Comparison of ENCODE assay signal across 1 cellular context in the genomic region with DNA sequence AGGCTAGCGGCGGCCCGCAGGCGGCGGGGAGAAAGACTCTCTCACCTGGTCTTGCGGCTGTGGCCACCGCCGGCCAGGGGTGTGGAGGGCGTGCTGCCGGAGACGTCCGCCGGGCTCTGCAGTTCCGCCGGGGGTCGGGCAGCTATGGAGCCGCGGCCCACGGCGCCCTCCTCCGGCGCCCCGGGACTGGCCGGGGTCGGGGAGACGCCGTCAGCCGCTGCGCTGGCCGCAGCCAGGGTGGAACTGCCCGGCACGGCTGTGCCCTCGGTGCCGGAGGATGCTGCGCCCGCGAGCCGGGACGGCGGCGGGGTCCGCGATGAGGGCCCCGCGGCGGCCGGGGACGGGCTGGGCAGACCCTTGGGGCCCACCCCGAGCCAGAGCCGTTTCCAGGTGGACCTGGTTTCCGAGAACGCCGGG.
TF ChIP-seq lines count a peak whose summit lies in the region.

No MANE protein-coding gene starts in this region.

TF ChIP-seq in GM12878, 131 proteins besides CTCF, POLR2A, EP300 and RAD21 (continues in another document):
- TF ChIP-seq ZNF217 (IDR thresholded peaks at IDR 0.05) (no peak), RB1 (IDR thresholded peaks at IDR 0.05; ENCODE audit: borderline replicate concordance) (0 out of 2 replicates have a peak, but pooled peaks have one; percentile 22), TBL1XR1 (IDR thresholded peaks at IDR 0.05; ENCODE audit: low read depth, low read length) (no peak), NR2F1 (conservative IDR thresholded peaks at IDR 0.05) (peak; percentile 72), TAF1 (IDR thresholded peaks at IDR 0.05; ENCODE audit: borderline replicate concordance, low read depth, low read length) (no peak; the same call in 1 of the 2 replicates), TCF3 (IDR thresholded peaks at IDR 0.05; ENCODE audit: borderline replicate concordance, insufficient read depth, low read depth, low read length) (no peak; the same call in 1 of the 2 replicates), DPF2 (IDR thresholded peaks at IDR 0.05) (0 out of 2 replicates have a peak, but pooled peaks have one; percentile 5), ATF7 (IDR thresholded peaks at IDR 0.05; ENCODE audit: low read depth) (no peak), SUZ12 (IDR thresholded peaks at IDR 0.05; ENCODE audit: unreplicated experiment) (no peak), RUNX3 (IDR thresholded peaks at IDR 0.05; ENCODE audit: low read length) (peak; percentile 10; the same call in 1 of the 2 replicates), HDAC6 (IDR thresholded peaks at IDR 0.05; ENCODE audit: unreplicated experiment) (no peak), HCFC1 (IDR thresholded peaks at IDR 0.05; ENCODE audit: low read length) (no peak), KDM1A (IDR thresholded peaks at IDR 0.05; ENCODE audit: borderline replicate concordance) (no peak), CBX3 (IDR thresholded peaks at IDR 0.05; ENCODE audit: borderline replicate concordance, low read depth) (no peak), GATAD2B (conservative IDR thresholded peaks at IDR 0.05; ENCODE audit: low read depth) (peak; percentile 77; the same call in 1 of the 2 replicates), SMC3 (IDR thresholded peaks at IDR 0.05; ENCODE audit: borderline replicate concordance, low read length) (peak; percentile 17; the same call in 1 of the 2 replicates), ZNF24 (IDR thresholded peaks at IDR 0.05) (0 out of 2 replicates have a peak, but pooled peaks have one; percentile 4), SIX5 (IDR thresholded peaks at IDR 0.05; ENCODE audit: low read depth, low read length, severe bottlenecking) (no peak), KLF5 (IDR thresholded peaks at IDR 0.05; ENCODE audit: partially characterized antibody) (no peak), ATF3 (IDR thresholded peaks at IDR 0.05; ENCODE audit: borderline replicate concordance, extremely low read depth, low read depth, low read length) (no peak), RFX5 (IDR thresholded peaks at IDR 0.05; ENCODE audit: low read depth, low read length) (no peak), JUNB (IDR thresholded peaks at IDR 0.05) (no peak), ESRRA (IDR thresholded peaks at IDR 0.05; ENCODE audit: low read length) (no peak), ASH2L (IDR thresholded peaks at IDR 0.05; ENCODE audit: borderline replicate concordance, low read depth) (0 out of 2 replicates have a peak, but pooled peaks have one; percentile 36), E4F1 (IDR thresholded peaks at IDR 0.05; ENCODE audit: borderline replicate concordance, partially characterized antibody) (no peak), LARP7 (IDR thresholded peaks at IDR 0.05) (peak; percentile 74), BMI1 (IDR thresholded peaks at IDR 0.05; ENCODE audit: borderline replicate concordance) (no peak), CEBPZ (IDR thresholded peaks at IDR 0.05; ENCODE audit: low read depth, low read length) (no peak), SMARCA5 (IDR thresholded peaks at IDR 0.05) (peak; percentile 79; the same call in 1 of the 2 replicates), ZBTB4 (CRISPR knock-in tag; IDR thresholded peaks at IDR 0.05) (no peak), ETV6 (conservative IDR thresholded peaks at IDR 0.05 in 1 of 2, IDR thresholded peaks at IDR 0.05 in 1 of 2; ENCODE audit: borderline replicate concordance in 1 of 2, low read depth in 1 of 2) (no peak), IKZF1 (conservative IDR thresholded peaks at IDR 0.05) (peak; percentile 81), STAT1 (conservative IDR thresholded peaks at IDR 0.05) (no peak), CHD1 (IDR thresholded peaks at IDR 0.05; ENCODE audit: low read depth, low read length) (no peak), EED (IDR thresholded peaks at IDR 0.05; ENCODE audit: low read depth) (no peak), IKZF2 (IDR thresholded peaks at IDR 0.05) (no peak), CBX5 (IDR thresholded peaks at IDR 0.05; ENCODE audit: low read depth) (no peak), TCF12 (IDR thresholded peaks at IDR 0.05; ENCODE audit: low read depth, low read length) (0 out of 2 replicates have a peak, but pooled peaks have one; percentile 30)
- TF ChIP-seq, protein P1, sequence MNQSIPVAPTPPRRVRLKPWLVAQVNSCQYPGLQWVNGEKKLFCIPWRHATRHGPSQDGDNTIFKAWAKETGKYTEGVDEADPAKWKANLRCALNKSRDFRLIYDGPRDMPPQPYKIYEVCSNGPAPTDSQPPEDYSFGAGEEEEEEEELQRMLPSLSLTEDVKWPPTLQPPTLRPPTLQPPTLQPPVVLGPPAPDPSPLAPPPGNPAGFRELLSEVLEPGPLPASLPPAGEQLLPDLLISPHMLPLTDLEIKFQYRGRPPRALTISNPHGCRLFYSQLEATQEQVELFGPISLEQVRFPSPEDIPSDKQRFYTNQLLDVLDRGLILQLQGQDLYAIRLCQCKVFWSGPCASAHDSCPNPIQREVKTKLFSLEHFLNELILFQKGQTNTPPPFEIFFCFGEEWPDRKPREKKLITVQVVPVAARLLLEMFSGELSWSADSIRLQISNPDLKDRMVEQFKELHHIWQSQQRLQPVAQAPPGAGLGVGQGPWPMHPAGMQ (IDR thresholded peaks at IDR 0.05; ENCODE audit: borderline replicate concordance) = no peak
- TF ChIP-seq, protein P2, sequence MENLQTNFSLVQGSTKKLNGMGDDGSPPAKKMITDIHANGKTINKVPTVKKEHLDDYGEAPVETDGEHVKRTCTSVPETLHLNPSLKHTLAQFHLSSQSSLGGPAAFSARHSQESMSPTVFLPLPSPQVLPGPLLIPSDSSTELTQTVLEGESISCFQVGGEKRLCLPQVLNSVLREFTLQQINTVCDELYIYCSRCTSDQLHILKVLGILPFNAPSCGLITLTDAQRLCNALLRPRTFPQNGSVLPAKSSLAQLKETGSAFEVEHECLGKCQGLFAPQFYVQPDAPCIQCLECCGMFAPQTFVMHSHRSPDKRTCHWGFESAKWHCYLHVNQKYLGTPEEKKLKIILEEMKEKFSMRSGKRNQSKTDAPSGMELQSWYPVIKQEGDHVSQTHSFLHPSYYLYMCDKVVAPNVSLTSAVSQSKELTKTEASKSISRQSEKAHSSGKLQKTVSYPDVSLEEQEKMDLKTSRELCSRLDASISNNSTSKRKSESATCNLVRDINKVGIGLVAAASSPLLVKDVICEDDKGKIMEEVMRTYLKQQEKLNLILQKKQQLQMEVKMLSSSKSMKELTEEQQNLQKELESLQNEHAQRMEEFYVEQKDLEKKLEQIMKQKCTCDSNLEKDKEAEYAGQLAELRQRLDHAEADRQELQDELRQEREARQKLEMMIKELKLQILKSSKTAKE (IDR thresholded peaks at IDR 0.05; ENCODE audit: low read depth, poor library complexity, severe bottlenecking) = no peak
- TF ChIP-seq, protein P3, sequence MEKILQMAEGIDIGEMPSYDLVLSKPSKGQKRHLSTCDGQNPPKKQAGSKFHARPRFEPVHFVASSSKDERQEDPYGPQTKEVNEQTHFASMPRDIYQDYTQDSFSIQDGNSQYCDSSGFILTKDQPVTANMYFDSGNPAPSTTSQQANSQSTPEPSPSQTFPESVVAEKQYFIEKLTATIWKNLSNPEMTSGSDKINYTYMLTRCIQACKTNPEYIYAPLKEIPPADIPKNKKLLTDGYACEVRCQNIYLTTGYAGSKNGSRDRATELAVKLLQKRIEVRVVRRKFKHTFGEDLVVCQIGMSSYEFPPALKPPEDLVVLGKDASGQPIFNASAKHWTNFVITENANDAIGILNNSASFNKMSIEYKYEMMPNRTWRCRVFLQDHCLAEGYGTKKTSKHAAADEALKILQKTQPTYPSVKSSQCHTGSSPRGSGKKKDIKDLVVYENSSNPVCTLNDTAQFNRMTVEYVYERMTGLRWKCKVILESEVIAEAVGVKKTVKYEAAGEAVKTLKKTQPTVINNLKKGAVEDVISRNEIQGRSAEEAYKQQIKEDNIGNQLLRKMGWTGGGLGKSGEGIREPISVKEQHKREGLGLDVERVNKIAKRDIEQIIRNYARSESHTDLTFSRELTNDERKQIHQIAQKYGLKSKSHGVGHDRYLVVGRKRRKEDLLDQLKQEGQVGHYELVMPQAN (conservative IDR thresholded peaks at IDR 0.05) = peak; percentile 81
- TF ChIP-seq, protein P4, sequence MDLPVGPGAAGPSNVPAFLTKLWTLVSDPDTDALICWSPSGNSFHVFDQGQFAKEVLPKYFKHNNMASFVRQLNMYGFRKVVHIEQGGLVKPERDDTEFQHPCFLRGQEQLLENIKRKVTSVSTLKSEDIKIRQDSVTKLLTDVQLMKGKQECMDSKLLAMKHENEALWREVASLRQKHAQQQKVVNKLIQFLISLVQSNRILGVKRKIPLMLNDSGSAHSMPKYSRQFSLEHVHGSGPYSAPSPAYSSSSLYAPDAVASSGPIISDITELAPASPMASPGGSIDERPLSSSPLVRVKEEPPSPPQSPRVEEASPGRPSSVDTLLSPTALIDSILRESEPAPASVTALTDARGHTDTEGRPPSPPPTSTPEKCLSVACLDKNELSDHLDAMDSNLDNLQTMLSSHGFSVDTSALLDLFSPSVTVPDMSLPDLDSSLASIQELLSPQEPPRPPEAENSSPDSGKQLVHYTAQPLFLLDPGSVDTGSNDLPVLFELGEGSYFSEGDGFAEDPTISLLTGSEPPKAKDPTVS (IDR thresholded peaks at IDR 0.05; ENCODE audit: low read depth, low read length) = no peak
